Comparison of ENCODE assay signal across 22 cellular contexts in genomic region chr2:112023707-112024106, GRCh38.
"Had no signal": no experiment of that assay in that cellular context is flagged by ENCODE, and none has a peak within 500 bp of the region (broad histone marks: within the 10 kb centered on the region; RNA-seq: fewer than 3 reads in every experiment).

No MANE protein-coding gene starts in this region.

- ATAC-seq: activated CD8-positive, alpha-beta memory T cell treated with anti-CD3 and anti-CD28 coated beads, Interleukin-2, amount 10 ng/mL, durations not matched to agents 7 days and 5 days; body of pancreas; Right ventricle myocardium inferior; SK-N-SH treated with all-trans-retinoic acid at 6 μM for 48 hours; WTC11 had no signal

- H3K9me3 ChIP-seq: ascending aorta, body of pancreas, SJCRH30 had no signal

- H3K27me3 ChIP-seq: ascending aorta, body of pancreas, SJCRH30 had no signal

- DNase-seq: activated CD4-positive, alpha-beta T cell treated with anti-CD3 and anti-CD28 coated beads, Interleukin-2, amount 10 ng/mL, durations not matched to agents 24 days and 14 days; activated CD4-positive, alpha-beta T cell treated with anti-CD3 and anti-CD28 coated beads, Interleukin-2, amount 50 U/mL, for 48 hours; activated CD4-positive, CD25-positive, alpha-beta regulatory T cell treated with anti-CD3 and anti-CD28 coated beads, Interleukin-2, amount 50 U/mL, for 72 hours; activated CD8-positive, alpha-beta memory T cell treated with anti-CD3 and anti-CD28 coated beads, Interleukin-2, amount 10 ng/mL, durations not matched to agents 7 days and 5 days; activated effector memory CD4-positive, alpha-beta T cell treated with Interleukin-2 at 50 U/mL for 16 hours; activated naive CD4-positive, alpha-beta T cell; activated T-cell treated with anti-CD3 and anti-CD28 coated beads, Interleukin-2, amount 50 U/mL, for 24 hours; amniotic stem cell; body of pancreas; KG1; MV-4-11; NCI-H1092 treated with DMSO at 0.1 percent for 48 hours; NCI-H1417 treated with DMSO at 0.1 percent for 48 hours; NCI-H1694; NCI-H2029; NCI-H510A treated with DMSO at 0.1 percent for 48 hours; SJCRH30; SW 1271 had no signal

- H3K27ac ChIP-seq: ascending aorta, body of pancreas, SJCRH30 had no signal

- H3K4me3 ChIP-seq: ascending aorta, body of pancreas, SJCRH30 had no signal

- H3K4me1 ChIP-seq: body of pancreas had no signal
